In the genomic region with DNA sequence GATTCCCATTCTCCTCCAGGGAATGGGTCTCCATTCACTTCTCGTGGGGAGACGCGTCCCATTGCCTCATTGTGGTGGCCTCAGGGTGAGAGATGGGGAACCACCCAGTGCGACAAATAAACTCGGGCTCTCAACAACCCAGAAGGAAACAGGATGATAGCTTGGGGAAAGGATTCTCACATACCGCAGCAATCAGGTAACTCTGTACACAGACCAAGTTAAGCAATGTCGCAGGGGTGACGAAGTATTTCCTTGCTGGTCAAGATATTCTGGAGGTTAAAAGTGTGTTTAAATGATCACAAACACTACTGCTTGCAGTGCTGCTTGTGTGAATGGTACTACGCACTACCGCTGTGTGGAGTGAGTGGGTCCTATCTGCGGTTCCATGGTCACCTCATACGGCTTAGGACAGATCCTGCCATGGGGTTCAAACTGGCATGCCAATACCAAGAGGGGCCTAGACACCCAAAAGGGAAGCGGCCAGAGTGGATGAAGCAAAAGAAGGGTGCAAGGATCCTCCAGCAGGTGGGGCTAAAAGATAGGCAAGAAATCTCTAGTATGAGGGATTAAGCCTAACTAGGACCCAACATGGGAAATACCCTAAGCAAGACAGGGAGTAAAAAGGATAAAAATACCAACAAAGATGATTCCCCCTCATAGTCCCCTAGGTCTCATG, we compare ENCODE assay signal across 8 cellular contexts.
A peak's percentile ranks its signal among the peaks of the same experiment; 100 is the strongest.
DNase-seq lines count a peak whose midpoint lies in the region; ATAC-seq and TF ChIP-seq lines count a peak whose summit lies in the region.

No MANE protein-coding gene starts in this region.

- H3K36me3 ChIP-seq in Peyer's patch, result no peaks in the 10 kb centered on the region
- no peaks in the 10 kb centered on the region for H3K36me3 ChIP-seq in gastroesophageal sphincter

- no peak for TF ChIP-seq EP300 in gastroesophageal sphincter (IDR thresholded peaks at IDR 0.05)

- H3K27me3 ChIP-seq in Peyer's patch (no peaks in the 10 kb centered on the region), gastroesophageal sphincter (no peaks in the 10 kb centered on the region)

- ATAC-seq in GM19467 (IDR thresholded peaks at IDR 0.05; ENCODE audit: unreplicated experiment) (peak; percentile 69), gastroesophageal sphincter (no peak), HG03571 (IDR thresholded peaks at IDR 0.05; ENCODE audit: unreplicated experiment) (no peak)

- H3K4me3 ChIP-seq in Peyer's patch, result no peak overlapping the region
- H3K4me3 ChIP-seq in gastroesophageal sphincter, result no peak overlapping the region

- TF ChIP-seq CTCF in Peyer's patch (IDR thresholded peaks at IDR 0.05) (peak; percentile 17 to 79 (median 67)), gastroesophageal sphincter (IDR thresholded peaks at IDR 0.05) (peak in 3 of 4 experiments; percentile 7 to 59 (median 11))

- H3K27ac ChIP-seq in Peyer's patch, result peak overlapping the region in 2 of 4 donors; percentile 4 to 19
- H3K27ac ChIP-seq in gastroesophageal sphincter, result no peak overlapping the region

- WGBS in gastroesophageal sphincter (ENCODE audit: low coverage in 1 of 2), 2 donors, result 40 to 80% methylated on average over 2 to 9 of the region's 13 CpGs

- no peaks in the 10 kb centered on the region for H3K9me3 ChIP-seq in Peyer's patch
- no peaks in the 10 kb centered on the region for H3K9me3 ChIP-seq in gastroesophageal sphincter

- TF ChIP-seq POLR2A in Peyer's patch (IDR thresholded peaks at IDR 0.05) (no peak), gastroesophageal sphincter (IDR thresholded peaks at IDR 0.05) (no peak)

- DNase-seq in D341Med (ENCODE audit: low spot score) (peak; percentile 57), HuH-7 (ENCODE audit: low spot score) (peak; percentile 50), Peyer's patch (peak in 2 of 3 donors; percentile 36 to 74), putamen (ENCODE audit: low spot score) (peak; percentile 47)
- DNase-seq in activated T-helper 1 cell treated with anti-CD3 and anti-CD28 coated beads, Interleukin-2, amount 50 U/mL, for 16 hours (ENCODE audit: low read depth in 1 of 2, low spot score in 1 of 2), result peak; percentile 27 to 30

- H3K4me1 ChIP-seq in Peyer's patch (no peaks in the 10 kb centered on the region), gastroesophageal sphincter (no peaks in the 10 kb centered on the region)
